In the genomic region with DNA sequence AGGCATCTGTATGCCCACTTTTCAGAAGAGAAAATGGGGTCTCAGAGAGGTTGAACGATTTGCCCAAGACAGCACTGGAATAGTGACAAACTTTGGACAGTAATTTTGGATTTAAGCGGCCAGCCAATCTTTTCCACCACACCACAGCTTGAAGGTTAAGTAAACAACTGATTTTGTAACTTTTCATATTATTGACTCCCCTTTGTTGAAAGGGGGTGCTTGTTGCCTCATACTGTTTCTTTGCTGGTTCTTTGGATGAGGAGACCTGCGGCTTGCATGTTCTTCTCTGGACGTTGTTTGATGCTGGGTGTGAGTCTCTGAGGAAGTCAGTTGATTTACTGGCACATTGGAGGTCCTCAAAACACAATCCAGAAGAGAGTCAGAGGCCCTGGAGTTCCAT, we compare ENCODE assay signal across 7 cellular contexts. TPM values are rescaled to one million over a fixed set of nuclear protein-coding genes. Genes with fewer than 3 reads are reported as not detected.
"Had no signal": no experiment of that assay in that cellular context is flagged by ENCODE, and none has a peak within 500 bp of the region (broad histone marks: within the 10 kb centered on the region; RNA-seq: fewer than 3 reads in every experiment).

No MANE protein-coding gene starts in this region.

- H3K4me3 ChIP-seq: K562 had no signal

- H3K4me3 Mint-ChIP-seq: IgD-negative memory B cell had no signal

- H3K27ac Mint-ChIP-seq: IgD-negative memory B cell had no signal

- FAIRE-seq: HTR-8/SVneo, K562 had no signal

- H3K27ac ChIP-seq: HL-60 had no signal

- ATAC-seq: K562 had no signal

- DNase-seq: IMR-90, KBM-7 had no signal

RNA-seq across cellular contexts. Expression of gene GABBR2, which starts 11.7 kb away (rescaled TPM):
- total RNA-seq: HT-29 had no signal
- polyA plus RNA-seq: IgD-negative memory B cell had no signal
